Comparison of ENCODE assay signal across 11 cellular contexts in the genomic region with DNA sequence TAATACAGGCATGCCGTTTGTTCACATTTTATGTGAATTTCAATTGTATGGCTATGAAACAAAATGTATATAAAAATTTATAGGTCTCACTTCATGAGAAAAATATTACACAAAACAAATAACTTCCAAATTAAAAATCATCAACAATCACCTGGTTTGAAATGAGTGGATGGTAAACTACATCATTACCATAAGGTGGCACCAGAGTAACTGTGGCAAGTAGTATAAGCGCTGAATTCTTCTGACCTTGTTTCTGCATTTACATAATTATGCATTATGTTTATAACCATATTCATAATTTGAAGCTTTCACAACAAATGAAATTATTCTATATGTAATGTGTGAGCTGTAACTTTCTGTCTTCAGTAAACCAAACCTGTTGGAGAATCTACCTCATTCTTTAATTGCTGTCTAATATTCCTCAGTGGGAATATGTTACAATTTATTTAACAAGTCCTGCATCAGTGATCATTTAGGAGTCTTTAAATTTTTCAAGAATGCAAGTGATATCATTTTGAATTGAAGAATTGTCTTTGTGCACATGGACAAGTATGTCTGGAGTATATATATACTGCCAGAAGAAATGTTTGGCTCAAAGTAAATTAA. TPM values are rescaled to one million over a fixed set of nuclear protein-coding genes. Genes with fewer than 3 reads are reported as not detected.
DNase-seq lines count a peak whose midpoint lies in the region; ATAC-seq, FAIRE-seq and TF ChIP-seq lines count a peak whose summit lies in the region.
"Had no signal": no experiment of that assay in that cellular context is flagged by ENCODE, and none has a peak within 500 bp of the region (broad histone marks: within the 10 kb centered on the region; RNA-seq: fewer than 3 reads in every experiment).

No MANE protein-coding gene starts in this region.

- FAIRE-seq in urothelium cell line (lab: Jason Lieb, UNC) (no peak), GM12891 (lab: Jason Lieb, UNC) (no peak)

- H3K36me3 ChIP-seq in heart left ventricle (no peaks in the 10 kb centered on the region), Karpas-422 (ENCODE audit: insufficient read depth, low read length) (no peaks in the 10 kb centered on the region), body of pancreas (replicated peaks in 1 of 2; ENCODE audit: insufficient read depth in 1 of 2, low read depth in 2 of 2) (no peaks in the 10 kb centered on the region)

- no peaks in the 10 kb centered on the region for H4K20me1 ChIP-seq in Karpas-422 (ENCODE audit: insufficient read depth, low read depth, low read length)

- ATAC-seq in heart left ventricle (no peak), left ventricle myocardium superior (no peak), body of pancreas (no peak)
- ATAC-seq: activated CD4-positive, alpha-beta T cell treated with anti-CD3 and anti-CD28 coated beads for 36 hours had no signal

- no peak overlapping the region for H3K9ac ChIP-seq in Karpas-422 (ENCODE audit: low read length)

- H3K79me2 ChIP-seq in Karpas-422 (ENCODE audit: low read length): no peaks in the 10 kb centered on the region

- intact Hi-C loops in heart left ventricle (cut with DNase I): loop anchor here in 1 of 10 donors (5.0 kb wide), 1 partner anchor 337 kb away; no protein-coding TSS in a partner anchor
- intact Hi-C loops in left ventricle myocardium superior (cut with micrococcal nuclease): no loop called here
- intact Hi-C loops in body of pancreas (cut with DNase I): no loop called here
- intact Hi-C loops in head of caudate nucleus (cut with DNase I): no loop called here

- H3K27me3 ChIP-seq in heart left ventricle: no peaks in the 10 kb centered on the region
- H3K27me3 ChIP-seq in Karpas-422 (ENCODE audit: low read length): no peaks in the 10 kb centered on the region; the same call in 1 of the 2 replicates
- H3K27me3 ChIP-seq in body of pancreas: no peaks in the 10 kb centered on the region

- H3K9me3 ChIP-seq in heart left ventricle (no peaks in the 10 kb centered on the region), Karpas-422 (ENCODE audit: low read length) (no peaks in the 10 kb centered on the region), body of pancreas (no peaks in the 10 kb centered on the region)

- no peak overlapping the region for H3K4me2 ChIP-seq in Karpas-422 (ENCODE audit: low read depth, low read length, poor library complexity, severe bottlenecking)

- H3K4me1 ChIP-seq in heart left ventricle: no peaks in the 10 kb centered on the region
- no peaks in the 10 kb centered on the region for H3K4me1 ChIP-seq in Karpas-422 (ENCODE audit: low read length)
- H3K4me1 ChIP-seq in body of pancreas: no peaks in the 10 kb centered on the region

- H3K4me3 ChIP-seq in heart left ventricle (no peak overlapping the region), Karpas-422 (ENCODE audit: low read length) (no peak overlapping the region), body of pancreas (no peak overlapping the region)

- WGBS in heart left ventricle, 4 donors: 85 to 91% (median 90%) methylated on average over 2 of the region's 2 CpGs
- 57 to 60% methylated on average over 2 of the region's 2 CpGs for WGBS in body of pancreas, 2 donors

- H3K27ac ChIP-seq in heart left ventricle (no peak overlapping the region), Karpas-422 (ENCODE audit: low read length) (no peak overlapping the region), body of pancreas (no peak overlapping the region)

- no peaks in the 10 kb centered on the region for H3K9me2 ChIP-seq in Karpas-422 (replicated peaks; ENCODE audit: insufficient read depth, low read length)

- no peak overlapping the region for H2AFZ ChIP-seq in Karpas-422 (ENCODE audit: low read length)

- TF ChIP-seq POLR2A in heart left ventricle (IDR thresholded peaks at IDR 0.05) (no peak), body of pancreas (IDR thresholded peaks at IDR 0.05) (no peak), GM12891 (IDR thresholded peaks at IDR 0.05; ENCODE audit: low read depth, low read length) (no peak)

- DNase-seq in heart left ventricle (no peak), left ventricle myocardium superior (no peak), Karpas-422 (peak; percentile 60), body of pancreas (no peak), urothelium cell line (ENCODE audit: low spot score) (peak; percentile 15), head of caudate nucleus (no peak), GM12891 (ENCODE audit: insufficient read length, low spot score) (no peak)
- DNase-seq in stimulated activated CD4-positive, alpha-beta T cell treated with anti-CD3 and anti-CD28 coated beads, Interleukin-15, amount 100 ng/mL, for 24 hours: no peak
- DNase-seq: activated CD4-positive, alpha-beta T cell treated with anti-CD3 and anti-CD28 coated beads for 36 hours; NK-92 treated with Interleukin-12 subunit alpha and Interleukin-12 subunit beta, amount 100 ng/mL, for 24 hours had no signal

- TF ChIP-seq CTCF in heart left ventricle (IDR thresholded peaks at IDR 0.05) (peak in 7 of 12 donors; percentile 5 to 32 (median 25)), body of pancreas (IDR thresholded peaks at IDR 0.05) (peak in 6 of 7 experiments; percentile 15 to 38 (median 33))

TF ChIP-seq in GM12891, 5 proteins besides CTCF, POLR2A, EP300 and RAD21:
- TF ChIP-seq PAX5 (IDR thresholded peaks at IDR 0.05; ENCODE audit: insufficient read depth, low read length, severe bottlenecking) (no peak), POLR2AphosphoS5 (IDR thresholded peaks at IDR 0.05; ENCODE audit: low read depth, low read length) (no peak), TAF1 (IDR thresholded peaks at IDR 0.05; ENCODE audit: low read depth, low read length) (no peak), SPI1 (IDR thresholded peaks at IDR 0.05; ENCODE audit: low read depth, low read length) (no peak), POU2F2 (IDR thresholded peaks at IDR 0.05; ENCODE audit: low read depth, low read length) (no peak)
TF ChIP-seq in GM12891: peak in this region for 0.

RNA-seq across cellular contexts. Expression of gene MMRN1, which starts 55.2 kb away (rescaled TPM):
- total RNA-seq in heart left ventricle (1 to 10 TPM in 7 of 9 donors, under 1 TPM in 2; 0.14 to 9.9 (median 1.5) TPM), left ventricle myocardium superior (10.1 TPM), body of pancreas (10 to 100 TPM in 1 of 2 donors, 1 to 10 TPM in 1; 8.2 to 33.5 TPM)
- polyA plus RNA-seq in heart left ventricle: 1 to 10 TPM in 1 of 2 donors, under 1 TPM in 1; 0.80 to 1.6 TPM
- not detected in 2 replicates for total RNA-seq in Karpas-422 (2014; rRNA removed; shearing (Covaris generic); ENCODE audit: low replicate concordance)
- 0.44 TPM for polyA plus RNA-seq in GM12891 (2012; ENCODE audit: low read depth, missing spikeins)
- polyA plus RNA-seq: fibroblast of lung had no signal

Comparison
In these comparisons a context has a peak if more than half of its experiments do, and no peak if none do; other contexts are left out.
1. DNase-seq: peak in Karpas-422 (single experiment) and urothelium cell line (single experiment); none in heart left ventricle (0 of 5), left ventricle myocardium superior (single experiment), body of pancreas (0 of 4), stimulated activated CD4-positive, alpha-beta T cell treated with anti-CD3 and anti-CD28 coated beads, Interleukin-15, amount 100 ng/mL, for 24 hours (single experiment), head of caudate nucleus (0 of 42) and GM12891 (single experiment).